30 cellular contexts compared by ENCODE assay signal in the genomic region with DNA sequence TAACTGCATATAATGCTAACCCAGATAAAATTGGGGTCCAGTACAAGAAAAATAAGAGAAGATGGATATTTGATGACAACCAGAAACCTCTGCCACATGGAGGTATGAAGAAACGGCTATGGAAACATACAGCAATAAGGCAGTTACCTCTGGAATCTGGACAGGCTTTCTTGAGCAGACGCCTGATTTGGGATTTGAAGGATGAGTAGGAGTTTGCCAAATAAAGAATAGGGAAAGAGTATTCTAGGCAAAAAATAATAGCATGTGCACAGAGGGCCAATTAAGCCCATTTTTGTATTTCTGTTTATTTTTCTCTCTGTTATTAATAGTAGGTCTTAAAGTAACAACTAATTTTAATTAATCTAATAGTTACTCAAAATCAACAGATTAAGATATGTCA.
"Had no signal": no experiment of that assay in that cellular context is flagged by ENCODE, and none has a peak within 500 bp of the region (broad histone marks: within the 10 kb centered on the region; RNA-seq: fewer than 3 reads in every experiment).

No MANE protein-coding gene starts in this region.

- H3K27me3 Mint-ChIP-seq: naive B cell; natural killer cell treated with Interleukin-12 subunit alpha and Interleukin-12 subunit beta and Interleukin-15 and Interleukin-18, amount 100 ng/mL, for 72 hours; progenitor cell of endocrine pancreas; stimulated activated naive B cell treated with anti-CD40 and anti-IgM and Interleukin-4, amounts not matched to agents 10 μg/mL and 1 μg/mL and 100 μg/mL, for 72 hours; stimulated activated naive CD8-positive, alpha-beta T cell treated with anti-CD3 and anti-CD28 coated beads, Interleukin-15, Interleukin-2, amounts not matched to agents 100 ng/mL and 50 ng/mL, for 24 hours had no signal

- H3K4me1 ChIP-seq: parathyroid adenoma, psoas muscle, right lobe of liver, sigmoid colon, stomach, thyroid gland, upper lobe of left lung had no signal

- H3K9ac ChIP-seq: neural progenitor cell, parathyroid adenoma had no signal

- H3K27ac ChIP-seq: neural progenitor cell, neutrophil, ovary, parathyroid adenoma, psoas muscle, right lobe of liver, sigmoid colon, stomach, thoracic aorta, thyroid gland, tibial nerve, upper lobe of left lung, vagina had no signal

- H3K4me2 ChIP-seq: neural progenitor cell had no signal

- H3K27ac Mint-ChIP-seq: naive B cell; naive thymus-derived CD8-positive, alpha-beta T cell; natural killer cell treated with Interleukin-12 subunit alpha and Interleukin-12 subunit beta and Interleukin-15 and Interleukin-18, amount 100 ng/mL, for 72 hours; neural progenitor cell; progenitor cell of endocrine pancreas; stimulated activated effector memory CD8-positive, alpha-beta T cell treated with anti-CD3 and anti-CD28 coated beads, Interleukin-12 subunit alpha, Interleukin-12 subunit beta, amount 100 ng/mL, for 72 hours; stimulated activated naive B cell treated with anti-CD40 and anti-IgM and Interleukin-4, amounts not matched to agents 10 μg/mL and 1 μg/mL and 100 μg/mL, for 72 hours; stimulated activated naive CD8-positive, alpha-beta T cell treated with anti-CD3 and anti-CD28 coated beads, Interleukin-15, Interleukin-2, amounts not matched to agents 100 ng/mL and 50 ng/mL, for 24 hours had no signal

- H3K4me3 ChIP-seq: neural progenitor cell, ovary, psoas muscle, right lobe of liver, sigmoid colon, stomach, thoracic aorta, thyroid gland, tibial nerve, upper lobe of left lung, vagina had no signal

- ATAC-seq: naive thymus-derived CD8-positive, alpha-beta T cell; natural killer cell treated with Interleukin-12 subunit alpha and Interleukin-12 subunit beta and Interleukin-15 and Interleukin-18, amount 100 ng/mL, for 72 hours; psoas muscle; right cardiac atrium; right lobe of liver; stimulated activated effector memory CD8-positive, alpha-beta T cell treated with anti-CD3 and anti-CD28 coated beads, Interleukin-12 subunit alpha, Interleukin-12 subunit beta, amount 100 ng/mL, for 72 hours; stimulated activated naive B cell treated with anti-CD40 and anti-IgM and Interleukin-4, amounts not matched to agents 10 μg/mL and 1 μg/mL and 100 μg/mL, for 72 hours had no signal

- H3K9me3 ChIP-seq: neutrophil, ovary, psoas muscle, right lobe of liver, sigmoid colon, stomach, thoracic aorta, thyroid gland, tibial nerve, upper lobe of left lung, vagina had no signal

- H3K79me2 ChIP-seq: parathyroid adenoma had no signal

- H3K9me3 Mint-ChIP-seq: neural progenitor cell; stimulated activated effector memory CD8-positive, alpha-beta T cell treated with anti-CD3 and anti-CD28 coated beads, Interleukin-12 subunit alpha, Interleukin-12 subunit beta, amount 100 ng/mL, for 72 hours; stimulated activated naive B cell treated with anti-CD40 and anti-IgM and Interleukin-4, amounts not matched to agents 10 μg/mL and 1 μg/mL and 100 μg/mL, for 72 hours; stimulated activated naive CD8-positive, alpha-beta T cell treated with anti-CD3 and anti-CD28 coated beads, Interleukin-15, Interleukin-2, amounts not matched to agents 100 ng/mL and 50 ng/mL, for 24 hours had no signal

- H2AFZ ChIP-seq: neural progenitor cell, parathyroid adenoma had no signal

- H3K36me3 Mint-ChIP-seq: naive B cell; naive thymus-derived CD8-positive, alpha-beta T cell; natural killer cell treated with Interleukin-12 subunit alpha and Interleukin-12 subunit beta and Interleukin-15 and Interleukin-18, amount 100 ng/mL, for 72 hours; neural progenitor cell; stimulated activated effector memory CD8-positive, alpha-beta T cell treated with anti-CD3 and anti-CD28 coated beads, Interleukin-12 subunit alpha, Interleukin-12 subunit beta, amount 100 ng/mL, for 72 hours; stimulated activated naive B cell treated with anti-CD40 and anti-IgM and Interleukin-4, amounts not matched to agents 10 μg/mL and 1 μg/mL and 100 μg/mL, for 72 hours had no signal

- H3K36me3 ChIP-seq: neural progenitor cell, neutrophil, ovary, right lobe of liver, sigmoid colon, stomach, thoracic aorta, thyroid gland, tibial nerve, upper lobe of left lung, vagina had no signal

- H3K27me3 ChIP-seq: neural progenitor cell, neutrophil, ovary, right lobe of liver, sigmoid colon, stomach, thyroid gland, tibial nerve, upper lobe of left lung, vagina had no signal

- H3K4me1 Mint-ChIP-seq: naive B cell; naive thymus-derived CD8-positive, alpha-beta T cell; neural progenitor cell; stimulated activated effector memory CD8-positive, alpha-beta T cell treated with anti-CD3 and anti-CD28 coated beads, Interleukin-12 subunit alpha, Interleukin-12 subunit beta, amount 100 ng/mL, for 72 hours; stimulated activated naive B cell treated with anti-CD40 and anti-IgM and Interleukin-4, amounts not matched to agents 10 μg/mL and 1 μg/mL and 100 μg/mL, for 72 hours had no signal

- DNase-seq: naive B cell; naive thymus-derived CD8-positive, alpha-beta T cell; nucleus accumbens; ovary; posterior cingulate gyrus; psoas muscle; right cardiac atrium; right lobe of liver; sigmoid colon; small intestine; stimulated activated CD4-positive, alpha-beta T cell treated with anti-CD3 and anti-CD28 coated beads, Interleukin-15, amount 100 ng/mL, for 24 hours; stimulated activated CD4-positive, alpha-beta T cell treated with anti-CD3 and anti-CD28 coated beads, Interleukin-2, amount 100 ng/mL, for 24 hours; stimulated activated CD4-positive, alpha-beta T cell treated with anti-CD3 and anti-CD28 coated beads, Interleukin-2, amount 100 ng/mL, for 48 hours; stimulated activated CD4-positive, alpha-beta T cell treated with anti-CD3 and anti-CD28 coated beads, Interleukin-4, amount 100 ng/mL, for 24 hours; stimulated activated naive B cell treated with anti-CD40 and anti-IgM and Interleukin-4, amounts not matched to agents 10 μg/mL and 1 μg/mL and 100 μg/mL, for 72 hours; stimulated activated naive CD4-positive, alpha-beta T cell treated with Interleukin-2 at 50 U/mL for 16 hours; stomach; thyroid gland; trophoblast cell; upper lobe of left lung had no signal

- H3K4me3 Mint-ChIP-seq: naive B cell; naive thymus-derived CD8-positive, alpha-beta T cell; natural killer cell treated with Interleukin-12 subunit alpha and Interleukin-12 subunit beta and Interleukin-15 and Interleukin-18, amount 100 ng/mL, for 72 hours; neural progenitor cell; stimulated activated effector memory CD8-positive, alpha-beta T cell treated with anti-CD3 and anti-CD28 coated beads, Interleukin-12 subunit alpha, Interleukin-12 subunit beta, amount 100 ng/mL, for 72 hours; stimulated activated naive B cell treated with anti-CD40 and anti-IgM and Interleukin-4, amounts not matched to agents 10 μg/mL and 1 μg/mL and 100 μg/mL, for 72 hours; stimulated activated naive CD8-positive, alpha-beta T cell treated with anti-CD3 and anti-CD28 coated beads, Interleukin-15, Interleukin-2, amounts not matched to agents 100 ng/mL and 50 ng/mL, for 24 hours had no signal
